ENCODE assay signal across 1 cellular context in the genomic region with DNA sequence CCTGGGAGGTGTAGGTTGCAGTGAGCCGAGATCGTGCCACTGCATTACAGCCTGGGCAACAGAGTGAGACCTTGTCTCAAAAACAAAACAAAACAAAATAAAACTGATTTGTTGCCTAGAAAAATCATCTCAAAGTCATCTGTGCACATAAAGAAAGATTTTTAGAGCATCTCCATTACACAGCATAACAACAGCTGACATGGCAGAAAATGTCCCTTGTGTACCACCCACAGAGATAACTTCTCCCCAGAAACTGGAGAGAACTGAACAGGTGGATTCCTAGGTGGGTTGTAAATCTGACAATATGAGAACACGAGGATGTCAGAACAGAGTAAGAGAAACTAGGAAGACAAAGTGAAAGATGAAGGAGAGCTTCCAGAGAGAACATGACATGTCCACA.
TF ChIP-seq lines count a peak whose summit lies in the region.

No MANE protein-coding gene starts in this region.

TF ChIP-seq in HepG2, 621 proteins besides CTCF, POLR2A, EP300 and RAD21 (continued from another document):
- TF ChIP-seq, protein P1, sequence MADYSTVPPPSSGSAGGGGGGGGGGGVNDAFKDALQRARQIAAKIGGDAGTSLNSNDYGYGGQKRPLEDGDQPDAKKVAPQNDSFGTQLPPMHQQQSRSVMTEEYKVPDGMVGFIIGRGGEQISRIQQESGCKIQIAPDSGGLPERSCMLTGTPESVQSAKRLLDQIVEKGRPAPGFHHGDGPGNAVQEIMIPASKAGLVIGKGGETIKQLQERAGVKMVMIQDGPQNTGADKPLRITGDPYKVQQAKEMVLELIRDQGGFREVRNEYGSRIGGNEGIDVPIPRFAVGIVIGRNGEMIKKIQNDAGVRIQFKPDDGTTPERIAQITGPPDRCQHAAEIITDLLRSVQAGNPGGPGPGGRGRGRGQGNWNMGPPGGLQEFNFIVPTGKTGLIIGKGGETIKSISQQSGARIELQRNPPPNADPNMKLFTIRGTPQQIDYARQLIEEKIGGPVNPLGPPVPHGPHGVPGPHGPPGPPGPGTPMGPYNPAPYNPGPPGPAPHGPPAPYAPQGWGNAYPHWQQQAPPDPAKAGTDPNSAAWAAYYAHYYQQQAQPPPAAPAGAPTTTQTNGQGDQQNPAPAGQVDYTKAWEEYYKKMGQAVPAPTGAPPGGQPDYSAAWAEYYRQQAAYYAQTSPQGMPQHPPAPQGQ (CRISPR knock-in tag; IDR thresholded peaks at IDR 0.05; ENCODE audit: borderline replicate concordance) = no peak
- no peak for TF ChIP-seq ZNF710 (CRISPR knock-in tag; IDR thresholded peaks at IDR 0.05; ENCODE audit: borderline replicate concordance)
- no peak for TF ChIP-seq GABPA (IDR thresholded peaks at IDR 0.05; ENCODE audit: low read depth, low read length)
- no peak for TF ChIP-seq GABPA (CRISPR knock-in tag; IDR thresholded peaks at IDR 0.05; ENCODE audit: low read depth)
